ENCODE assay signal across 26 cellular contexts in the genomic region with DNA sequence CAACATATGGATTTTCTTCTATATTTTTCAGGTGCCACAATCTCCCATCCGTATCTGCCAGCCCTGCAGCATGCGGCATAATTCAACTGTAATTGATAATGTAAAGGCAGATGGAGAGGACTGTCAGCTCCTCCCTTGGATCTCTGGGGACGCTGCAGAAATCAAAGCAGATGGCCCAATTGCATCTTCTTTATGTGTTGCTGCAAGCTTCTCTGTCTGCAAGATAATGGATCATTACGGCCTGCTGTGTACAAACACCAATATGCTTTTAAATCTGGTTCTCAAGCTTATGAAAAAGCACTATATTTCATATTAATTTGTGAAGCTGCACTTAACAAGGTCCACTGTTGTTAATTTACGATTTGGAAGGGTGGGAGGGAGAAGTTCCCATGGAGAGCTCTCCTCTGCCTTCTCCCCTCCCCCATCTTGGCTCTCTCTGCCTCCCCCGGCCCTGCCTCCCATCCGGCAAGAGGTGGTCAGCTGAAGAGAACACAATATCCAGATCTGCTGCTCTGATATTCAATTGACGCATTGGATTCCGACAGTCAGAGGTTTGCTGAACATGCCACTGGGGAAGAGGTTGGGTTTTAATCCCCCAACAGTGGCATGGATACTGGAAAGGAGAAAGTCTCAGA.
DNase-seq lines count a peak whose midpoint lies in the region; ATAC-seq, FAIRE-seq and TF ChIP-seq lines count a peak whose summit lies in the region.
"Had no signal": no experiment of that assay in that cellular context is flagged by ENCODE, and none has a peak within 500 bp of the region (broad histone marks: within the 10 kb centered on the region; RNA-seq: fewer than 3 reads in every experiment).

No MANE protein-coding gene starts in this region.

- no peak overlapping the region for H4K91ac ChIP-seq in H9 (ENCODE audit: insufficient read length, low read depth, low read length)

- no peaks in the 10 kb centered on the region for H3K27me3 ChIP-seq in H9 (ENCODE audit: insufficient read depth, low read length)
- H3K27me3 ChIP-seq in neural cell (ENCODE audit: insufficient read depth, low read depth, low read length) = no peaks in the 10 kb centered on the region
- no peaks in the 10 kb centered on the region for H3K27me3 ChIP-seq in pancreas
- H3K27me3 ChIP-seq: cardiac muscle cell had no signal

- H4K8ac ChIP-seq in H9 (replicated peaks; ENCODE audit: insufficient read length, low read depth, low read length) = no peak overlapping the region

- no peak overlapping the region for H2AK5ac ChIP-seq in H9 (ENCODE audit: insufficient read length, low read length)

- no peaks in the 10 kb centered on the region for H3K9me2 ChIP-seq in neural cell (ENCODE audit: insufficient read depth, low read length)

- H3K79me2 ChIP-seq in H9 (ENCODE audit: insufficient read depth, low read length) (0 out of 2 replicates have a peak, but pooled peaks cover 2% of the 10 kb centered on the region), neural cell (replicated peaks; ENCODE audit: insufficient read depth, low read length) (no peaks in the 10 kb centered on the region)
- H3K79me2 ChIP-seq: parathyroid adenoma had no signal

- peaks cover 31 to 32% of the 10 kb centered on the region in 2 experiments for H3K4me1 Mint-ChIP-seq in H9

- no peak overlapping the region for H2BK12ac ChIP-seq in H9 (ENCODE audit: insufficient read length, low read depth, low read length)

- no peaks in the 10 kb centered on the region for H3K36me3 Mint-ChIP-seq in H9 (ENCODE audit: insufficient read depth in 1 of 3, low read depth in 3 of 3)
- H3K36me3 Mint-ChIP-seq: naive thymus-derived CD8-positive, alpha-beta T cell had no signal

- peak; percentile 24 for TF ChIP-seq EP300 in neural cell (conservative IDR thresholded peaks at IDR 0.05; ENCODE audit: poor library complexity, severe bottlenecking)

- H3K4me3 ChIP-seq in neural cell (ENCODE audit: low read length) (peak overlapping the region; percentile 18), pancreas (no peak overlapping the region)
- H3K4me3 ChIP-seq: cardiac muscle cell, esophagus muscularis mucosa, gastroesophageal sphincter had no signal

- intact Hi-C loops in pancreas (cut with DNase I) = no loop called here

- WGBS in H9 (ENCODE audit: extremely low coverage, insufficient read length, low lambda C conversion rate) = no CpG with 5 or more reads among the region's 9 CpGs
- 76 to 85% methylated on average over 9 of the region's 9 CpGs for WGBS in pancreas, 2 donors

- no peak overlapping the region for H3K4me3 Mint-ChIP-seq in H9
- H3K4me3 Mint-ChIP-seq: activated T-helper 1 cell treated with anti-CD3 and anti-CD28 coated beads, Interleukin-12 subunit alpha, Interleukin-12 subunit beta, Interleukin-2, Interleukin-4 antibody, amounts not matched to agents 30 ng/mL and 10 ng/mL and 1 ng/mL, durations not matched to agents 14 hours and 24 hours and 36 hours; endodermal cell; naive thymus-derived CD8-positive, alpha-beta T cell; stimulated activated naive CD8-positive, alpha-beta T cell treated with anti-CD3 and anti-CD28 coated beads, Interleukin-15, Interleukin-2, amounts not matched to agents 100 ng/mL and 50 ng/mL, for 24 hours had no signal

- H2AFZ ChIP-seq in H9 (ENCODE audit: low read length) (peak overlapping the region; percentile 67), neural cell (ENCODE audit: low read depth, low read length) (no peak overlapping the region)
- H2AFZ ChIP-seq: parathyroid adenoma had no signal

- H3K36me3 ChIP-seq in neural cell (ENCODE audit: insufficient read depth, low read length) (no peaks in the 10 kb centered on the region), pancreas (no peaks in the 10 kb centered on the region)
- H3K36me3 ChIP-seq: cardiac muscle cell, esophagus muscularis mucosa, gastroesophageal sphincter had no signal

- H3K14ac ChIP-seq in H9 (ENCODE audit: insufficient read depth, low read length) = no peak overlapping the region

- no peak overlapping the region for H3K23ac ChIP-seq in H9 (ENCODE audit: insufficient read length, low read depth, low read length)

- no peak overlapping the region for H2BK5ac ChIP-seq in H9 (ENCODE audit: insufficient read length, low read length)

- DNase-seq in H9 (no peak), NCI-H2171 (lab: John Stamatoyannopoulos, UW) (peak; percentile 94), SK-N-DZ (ENCODE audit: low spot score) (peak; percentile 99), NCI-H2029 (lab: John Stamatoyannopoulos, UW) (no peak), pancreas (no peak)
- DNase-seq: activated naive CD4-positive, alpha-beta T cell treated with anti-CD3 and anti-CD28 coated beads, Interleukin-2, amount 50 U/mL, for 16 hours; cortex of kidney; EL; endodermal cell; midbrain; naive thymus-derived CD8-positive, alpha-beta T cell; NCI-H146; NCI-H510A; right cardiac atrium had no signal

- H3K9me3 Mint-ChIP-seq in H9 = no peaks in the 10 kb centered on the region
- H3K9me3 Mint-ChIP-seq: endodermal cell had no signal

- no peaks in the 10 kb centered on the region for H3K79me1 ChIP-seq in H9 (ENCODE audit: insufficient read depth, low read depth, low read length, poor library complexity, severe bottlenecking)

- H3T11ph ChIP-seq in H9 (ENCODE audit: low read length) = no peak overlapping the region

- H4K20me1 ChIP-seq in H9 (ENCODE audit: control insufficient read depth, insufficient read depth, insufficient read length) (no peaks in the 10 kb centered on the region), neural cell (ENCODE audit: insufficient read depth) (no peaks in the 10 kb centered on the region)

- H3K4me2 ChIP-seq in H9 (ENCODE audit: insufficient read depth, insufficient read length, low read length) (no peak overlapping the region), neural cell (ENCODE audit: low read length) (peak overlapping the region; percentile 4)

- H3K27ac ChIP-seq in H9 (ENCODE audit: insufficient read length, low read depth, low read length) (no peak overlapping the region), neural cell (ENCODE audit: low read length) (peak overlapping the region; percentile 26), pancreas (no peak overlapping the region)
- H3K27ac ChIP-seq: cardiac muscle cell, esophagus muscularis mucosa, gastroesophageal sphincter, parathyroid adenoma had no signal

- no peak for FAIRE-seq in pancreas (lab: Jason Lieb, UNC)
- FAIRE-seq: D721Med, GM12892, islet of Langerhans had no signal

- no peaks in the 10 kb centered on the region; the same call in 1 of the 2 replicates for H3K27me3 Mint-ChIP-seq in H9 (ENCODE audit: low read depth)
- H3K27me3 Mint-ChIP-seq: naive thymus-derived CD8-positive, alpha-beta T cell; stimulated activated naive CD8-positive, alpha-beta T cell treated with anti-CD3 and anti-CD28 coated beads, Interleukin-15, Interleukin-2, amounts not matched to agents 100 ng/mL and 50 ng/mL, for 24 hours had no signal

- no peak overlapping the region for H3K27ac Mint-ChIP-seq in H9
- H3K27ac Mint-ChIP-seq: activated T-helper 1 cell treated with anti-CD3 and anti-CD28 coated beads, Interleukin-12 subunit alpha, Interleukin-12 subunit beta, Interleukin-2, Interleukin-4 antibody, amounts not matched to agents 30 ng/mL and 10 ng/mL and 1 ng/mL, durations not matched to agents 14 hours and 24 hours and 36 hours; endodermal cell; naive thymus-derived CD8-positive, alpha-beta T cell; stimulated activated naive CD8-positive, alpha-beta T cell treated with anti-CD3 and anti-CD28 coated beads, Interleukin-15, Interleukin-2, amounts not matched to agents 100 ng/mL and 50 ng/mL, for 24 hours had no signal

- H3K4me1 ChIP-seq in H9 (ENCODE audit: insufficient read depth, low read length) = peaks cover 9% of the 10 kb centered on the region
- H3K4me1 ChIP-seq in pancreas = no peaks in the 10 kb centered on the region
- H3K4me1 ChIP-seq: esophagus muscularis mucosa, gastroesophageal sphincter, parathyroid adenoma had no signal

- H3K9me3 ChIP-seq in H9 (ENCODE audit: control insufficient read depth, low read depth, low read length) = no peaks in the 10 kb centered on the region
- no peaks in the 10 kb centered on the region for H3K9me3 ChIP-seq in neural cell (ENCODE audit: low read length)
- no peaks in the 10 kb centered on the region for H3K9me3 ChIP-seq in pancreas
- H3K9me3 ChIP-seq: esophagus muscularis mucosa, gastroesophageal sphincter had no signal

- H3K9ac ChIP-seq in H9 (ENCODE audit: extremely low read depth, insufficient read length, low read length) (no peak overlapping the region), neural cell (ENCODE audit: low read length) (no peak overlapping the region)
- H3K9ac ChIP-seq: parathyroid adenoma had no signal

- no peak overlapping the region for H3K4ac ChIP-seq in H9 (ENCODE audit: low read depth, low read length)

- TF ChIP-seq RAD21 in neural cell (conservative IDR thresholded peaks at IDR 0.05) = no peak

- no peak overlapping the region for H2BK15ac ChIP-seq in H9 (ENCODE audit: low read depth, low read length)

- no peaks in the 10 kb centered on the region for H3K23me2 ChIP-seq in H9 (ENCODE audit: insufficient read length, low read depth, low read length, poor library complexity, severe bottlenecking)

- H3K56ac ChIP-seq in H9 (ENCODE audit: insufficient read length, low read depth, low read length) = no peak overlapping the region

- TF ChIP-seq CTCF in H9 (conservative IDR thresholded peaks at IDR 0.05) (no peak), neural cell (IDR thresholded peaks at IDR 0.05; ENCODE audit: poor library complexity, severe bottlenecking) (no peak), pancreas (IDR thresholded peaks at IDR 0.05) (no peak)

- H2BK20ac ChIP-seq in H9 (ENCODE audit: low read depth, low read length, poor library complexity, severe bottlenecking) = no peak overlapping the region

- no peak overlapping the region for H2BK120ac ChIP-seq in H9 (ENCODE audit: low read depth, low read length, poor library complexity, severe bottlenecking)

- H3F3A ChIP-seq in neural cell (ENCODE audit: insufficient read depth, low read length, poor library complexity, severe bottlenecking) = no peaks in the 10 kb centered on the region

- ATAC-seq in HG03565 (IDR thresholded peaks at IDR 0.05; ENCODE audit: unreplicated experiment) (no peak), HG03175 (IDR thresholded peaks at IDR 0.05; ENCODE audit: unreplicated experiment) (no peak), pancreas (no peak)
- ATAC-seq: gastroesophageal sphincter; naive thymus-derived CD8-positive, alpha-beta T cell; right cardiac atrium had no signal

- H3K18ac ChIP-seq in H9 (ENCODE audit: insufficient read length, low read depth, low read length) = no peak overlapping the region

- no peak overlapping the region for H4K5ac ChIP-seq in H9 (ENCODE audit: insufficient read length, low read depth, low read length)

TF ChIP-seq in neural cell, 6 proteins besides CTCF, POLR2A, EP300 and RAD21 (continues in another document):
- TF ChIP-seq EZH2 (IDR thresholded peaks at IDR 0.05; ENCODE audit: borderline replicate concordance, insufficient read depth, low read length, poor library complexity, severe bottlenecking) (no peak), SMC3 (conservative IDR thresholded peaks at IDR 0.05; ENCODE audit: poor library complexity) (no peak)

Comparison
In these comparisons a context has a peak if more than half of its experiments do, and no peak if none do; other contexts are left out.
1. DNase-seq: peak in NCI-H2171 (single experiment) and SK-N-DZ (single experiment); none in H9 (single experiment), NCI-H2029 (single experiment) and pancreas (0 of 6).